ENCODE assay signal across 13 cellular contexts in the genomic region with DNA sequence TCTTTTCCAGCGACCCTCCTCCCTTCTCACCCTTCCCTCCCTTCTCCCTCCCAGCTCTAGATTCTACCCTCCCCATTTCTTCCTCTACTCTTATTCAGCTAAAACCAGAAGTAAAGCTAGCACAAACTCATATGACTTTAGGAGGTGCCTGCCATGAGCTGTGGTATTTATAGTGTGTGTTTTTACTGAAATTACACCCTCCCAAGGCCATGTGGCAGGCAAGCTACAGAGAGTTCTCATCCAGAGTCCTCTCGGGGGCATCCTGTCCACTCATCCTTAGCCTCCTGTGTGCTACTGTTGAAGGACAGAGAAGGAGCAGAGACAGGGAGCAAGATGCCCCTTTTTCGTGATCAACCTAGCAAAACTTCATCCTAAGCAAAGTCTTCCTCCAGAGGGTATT. TPM values are rescaled to one million over a fixed set of nuclear protein-coding genes. Genes with fewer than 3 reads are reported as not detected.
DNase-seq lines count a peak whose midpoint lies in the region; ATAC-seq and TF ChIP-seq lines count a peak whose summit lies in the region.
"Had no signal": no experiment of that assay in that cellular context is flagged by ENCODE, and none has a peak within 500 bp of the region (broad histone marks: within the 10 kb centered on the region; RNA-seq: fewer than 3 reads in every experiment).

No MANE protein-coding gene starts in this region.

- H3K4me1 ChIP-seq in thyroid gland, result peaks cover 13 to 41% of the 10 kb centered on the region in 2 donors
- no peaks in the 10 kb centered on the region for H3K4me1 ChIP-seq in SJCRH30

- no peak overlapping the region for H3K27ac ChIP-seq in coronary artery
- peak overlapping the region in 2 of 3 donors; percentile 55 to 60 for H3K27ac ChIP-seq in thyroid gland
- no peak overlapping the region for H3K27ac ChIP-seq in SJCRH30
- H3K27ac ChIP-seq: BLaER1 treated with 17β-estradiol and CSF1 and Interleukin-3, amounts not matched to agents 10 nM and 100 nM had no signal

- no peak for TF ChIP-seq CTCF in coronary artery (IDR thresholded peaks at IDR 0.05)
- no peak for TF ChIP-seq CTCF in thyroid gland (IDR thresholded peaks at IDR 0.05)

- DNase-seq in activated CD8-positive, alpha-beta memory T cell treated with anti-CD3 and anti-CD28 coated beads for 24 hours, result peak; percentile 13
- no peak for DNase-seq in activated CD8-positive, alpha-beta memory T cell treated with anti-CD3 and anti-CD28 coated beads, Interleukin-2, amount 50 U/mL, for 4 hours
- DNase-seq in coronary artery (ENCODE audit: low spot score) (peak; percentile 19), left kidney (ENCODE audit: low read depth, low spot score) (peak; percentile 55), thyroid gland (no peak), retina (no peak), SJCRH30 (no peak)
- DNase-seq: 8988T; CD4-positive, CD25-positive, alpha-beta regulatory T cell had no signal

- WGBS in thyroid gland, 2 donors, result 66 to 69% methylated on average over 3 of the region's 3 CpGs

- H3K27me3 ChIP-seq in thyroid gland, result no peaks in the 10 kb centered on the region
- H3K27me3 ChIP-seq in SJCRH30, result no peaks in the 10 kb centered on the region
- H3K27me3 ChIP-seq: BLaER1 treated with 17β-estradiol and CSF1 and Interleukin-3, amounts not matched to agents 10 nM and 100 nM had no signal

- no peak for ATAC-seq in HG03521 (IDR thresholded peaks at IDR 0.05; ENCODE audit: unreplicated experiment)

- no peak for TF ChIP-seq POLR2A in thyroid gland (IDR thresholded peaks at IDR 0.05)

- no peaks in the 10 kb centered on the region for H3K9me3 ChIP-seq in thyroid gland
- H3K9me3 ChIP-seq in SJCRH30 (replicated peaks), result no peaks in the 10 kb centered on the region

- H3K36me3 ChIP-seq in thyroid gland, result no peaks in the 10 kb centered on the region
- H3K36me3 ChIP-seq in SJCRH30, result no peaks in the 10 kb centered on the region
- H3K36me3 ChIP-seq: BLaER1 treated with 17β-estradiol and CSF1 and Interleukin-3, amounts not matched to agents 10 nM and 100 nM had no signal

- intact Hi-C loops in thyroid gland (cut with DNase I), result no loop called here

- H3K4me3 ChIP-seq in coronary artery (no peak overlapping the region), thyroid gland (replicated peaks in 1 of 3) (no peak overlapping the region), SJCRH30 (no peak overlapping the region)
- H3K4me3 ChIP-seq: BLaER1 treated with 17β-estradiol and CSF1 and Interleukin-3, amounts not matched to agents 10 nM and 100 nM had no signal

RNA-seq across cellular contexts. Expression of a gene that starts 7.4 kb away (rescaled TPM):
- total RNA-seq in thyroid gland, result 10 to 100 TPM in 3 of 4 donors, 1 to 10 TPM in 1; 6.3 to 48.6 (median 32.5) TPM
- not detected in 2 replicates for total RNA-seq in SJCRH30 (2014; rRNA removed; shearing (Covaris generic))
- total RNA-seq: CD4-positive, CD25-positive, alpha-beta regulatory T cell; Daoy had no signal

RNA-seq across cellular contexts. Expression of a gene that starts 25.7 kb away (rescaled TPM):
- not detected for total RNA-seq in thyroid gland
- total RNA-seq in SJCRH30 (2014; rRNA removed; shearing (Covaris generic)), result not detected in 2 replicates
- total RNA-seq: CD4-positive, CD25-positive, alpha-beta regulatory T cell; Daoy; HT-29 had no signal

Comparison
In these comparisons a context has a peak if more than half of its experiments do, and no peak if none do; other contexts are left out.
1. DNase-seq: peak in activated CD8-positive, alpha-beta memory T cell treated with anti-CD3 and anti-CD28 coated beads for 24 hours (single experiment), coronary artery (single experiment) and left kidney (single experiment); none in activated CD8-positive, alpha-beta memory T cell treated with anti-CD3 and anti-CD28 coated beads, Interleukin-2, amount 50 U/mL, for 4 hours (single experiment), thyroid gland (0 of 2), retina (single experiment) and SJCRH30 (0 of 2).
2. H3K27ac ChIP-seq: peak in thyroid gland (2 of 3); none in coronary artery (0 of 2) and SJCRH30 (single experiment).